ENCODE assay signal across 33 cellular contexts in genomic region chr1:119366424-119366823, GRCh38. TPM values are rescaled to one million over a fixed set of nuclear protein-coding genes. Genes with fewer than 3 reads are reported as not detected.
DNase-seq lines count a peak whose midpoint lies in the region; ATAC-seq and TF ChIP-seq lines count a peak whose summit lies in the region.
"Had no signal": no experiment of that assay in that cellular context is flagged by ENCODE, and none has a peak within 500 bp of the region (broad histone marks: within the 10 kb centered on the region; RNA-seq: fewer than 3 reads in every experiment).

No MANE protein-coding gene starts in this region.

- H3K4me3 ChIP-seq in adrenal gland = no peak overlapping the region
- H3K4me3 ChIP-seq: A549, prostate gland, upper lobe of left lung had no signal

- TF ChIP-seq POLR2A in adrenal gland (IDR thresholded peaks at IDR 0.05) = no peak

- no peaks in the 10 kb centered on the region for H3K4me1 ChIP-seq in adrenal gland (replicated peaks in 1 of 2)
- H3K4me1 ChIP-seq: A549, prostate gland, upper lobe of left lung had no signal

- H3K9me3 ChIP-seq in adrenal gland (replicated peaks in 1 of 3) = no peaks in the 10 kb centered on the region
- H3K9me3 ChIP-seq: A549, neutrophil, prostate gland, upper lobe of left lung had no signal

- DNase-seq in T-helper 1 cell = no peak
- no peak for DNase-seq in adrenal gland
- no peak for DNase-seq in DMS 273 (lab: John Stamatoyannopoulos, UW; ENCODE audit: unreplicated experiment)
- DNase-seq: activated CD4-positive, alpha-beta T cell treated with anti-CD3 and anti-CD28 coated beads, Interleukin-2, amount 10 ng/mL, durations not matched to agents 24 days and 14 days; activated CD8-positive, alpha-beta memory T cell treated with anti-CD3 and anti-CD28 coated beads, Interleukin-2, amount 10 ng/mL, durations not matched to agents 7 days and 5 days; activated naive CD4-positive, alpha-beta T cell treated with anti-CD3 and anti-CD28 coated beads, Interleukin-2, amount 10 ng/mL, durations not matched to agents 7 days and 5 days; amniotic stem cell; CD4-positive, alpha-beta memory T cell; DMS 273 treated with DMSO at 0.1 percent for 48 hours; HFFc6; naive B cell; NCI-H1048; NCI-H1694; SHP77 treated with DMSO at 0.1 percent for 48 hours; stimulated activated CD4-positive, alpha-beta T cell treated with anti-CD3 and anti-CD28 coated beads, Interleukin-4, amount 100 ng/mL, for 24 hours; upper lobe of left lung; WERI-Rb-1 had no signal

- intact Hi-C loops in adrenal gland (cut with DNase I) = loop anchor here (5.0 to 10.0 kb wide), 2 partner anchors 89 to 1212 kb away; no protein-coding TSS in a partner anchor

- H3K36me3 ChIP-seq in adrenal gland (replicated peaks in 1 of 2) = no peaks in the 10 kb centered on the region
- H3K36me3 ChIP-seq: neutrophil, prostate gland, upper lobe of left lung, WERI-Rb-1 had no signal

- WGBS in adrenal gland, 4 donors = 85 to 95% (median 93%) methylated on average over 3 of the region's 3 CpGs

- H3K27me3 ChIP-seq in adrenal gland = no peaks in the 10 kb centered on the region
- H3K27me3 ChIP-seq: upper lobe of left lung had no signal

- no peak overlapping the region for H3K27ac ChIP-seq in adrenal gland
- H3K27ac ChIP-seq: A549, neutrophil, prostate gland, upper lobe of left lung, WERI-Rb-1 had no signal

- peak; percentile 79 for ATAC-seq in GM18511 (IDR thresholded peaks at IDR 0.05; ENCODE audit: unreplicated experiment)
- ATAC-seq in GM19395 (IDR thresholded peaks at IDR 0.05; ENCODE audit: unreplicated experiment) = peak; percentile 59
- peak; percentile 81 for ATAC-seq in HG02678 (IDR thresholded peaks at IDR 0.05; ENCODE audit: unreplicated experiment)
- peak; percentile 60 for ATAC-seq in HG03196 (IDR thresholded peaks at IDR 0.05; ENCODE audit: unreplicated experiment)
- ATAC-seq in HG02885 (IDR thresholded peaks at IDR 0.05; ENCODE audit: poor library complexity, unreplicated experiment) = no peak
- ATAC-seq: A549; activated CD8-positive, alpha-beta memory T cell treated with anti-CD3 and anti-CD28 coated beads, Interleukin-2, amount 10 ng/mL, durations not matched to agents 7 days and 5 days; Panc1; sciatic nerve; stimulated activated memory B cell treated with anti-CD40 and anti-IgM and Interleukin-4, amounts not matched to agents 10 μg/mL and 1 μg/mL and 100 μg/mL, for 72 hours had no signal

- TF ChIP-seq CTCF in adrenal gland (IDR thresholded peaks at IDR 0.05) = no peak

RNA-seq across cellular contexts. Expression of gene HAO2, which starts 2.2 kb away (rescaled TPM):
- total RNA-seq in adrenal gland = 1 to 10 TPM in 1 of 8 donors, under 1 TPM in 3, not detected in 4; 0.26 to 1.7 (median 0.78) TPM
- 1 to 10 TPM in 2 of 3 donors, under 1 TPM in 1; 0.80 to 4.8 (median 1.8) TPM for polyA plus RNA-seq in adrenal gland
- total RNA-seq: activated CD4-positive, alpha-beta T cell treated with anti-CD3 and anti-CD28 coated beads, Interleukin-2, amount 10 ng/mL, durations not matched to agents 24 days and 14 days; activated CD8-positive, alpha-beta memory T cell treated with anti-CD3 and anti-CD28 coated beads, Interleukin-2, amount 10 ng/mL, durations not matched to agents 7 days and 5 days; CD4-positive, alpha-beta memory T cell; glomerular endothelial cell; HFFc6; HT-29; mesothelial cell of epicardium; NCI-H460; prostate gland; sciatic nerve had no signal
- polyA plus RNA-seq: CD4-positive, alpha-beta memory T cell; keratinocyte had no signal

RNA-seq across cellular contexts. Expression of gene HSD3B2, which starts 48.5 kb away (rescaled TPM):
- total RNA-seq in adrenal gland = 1,000 to 10,000 TPM; 1,375 to 5,962 (median 2,281) TPM
- polyA plus RNA-seq in adrenal gland = over 10,000 TPM in 1 of 3 donors, 100 to 1,000 TPM in 2; 141 to 14,693 (median 845) TPM
- total RNA-seq: activated CD4-positive, alpha-beta T cell treated with anti-CD3 and anti-CD28 coated beads, Interleukin-2, amount 10 ng/mL, durations not matched to agents 24 days and 14 days; activated CD8-positive, alpha-beta memory T cell treated with anti-CD3 and anti-CD28 coated beads, Interleukin-2, amount 10 ng/mL, durations not matched to agents 7 days and 5 days; CD4-positive, alpha-beta memory T cell; glomerular endothelial cell; HFFc6; HT-29; NCI-H460; sciatic nerve had no signal
- polyA plus RNA-seq: A549; CD4-positive, alpha-beta memory T cell; keratinocyte had no signal
